ENCODE assay signal across 31 cellular contexts in genomic region chr3:54225841-54226528, GRCh38.
DNase-seq lines count a peak whose midpoint lies in the region; ATAC-seq and TF ChIP-seq lines count a peak whose summit lies in the region.
"Had no signal": no experiment of that assay in that cellular context is flagged by ENCODE, and none has a peak within 500 bp of the region (broad histone marks: within the 10 kb centered on the region; RNA-seq: fewer than 3 reads in every experiment).

No MANE protein-coding gene starts in this region.

- no peak for ATAC-seq in GM21526 (IDR thresholded peaks at IDR 0.05; ENCODE audit: low FRiP score, unreplicated experiment)
- ATAC-seq: activated CD8-positive, alpha-beta T cell treated with anti-CD3 and anti-CD28 coated beads for 36 hours; gastroesophageal sphincter; GM23338; pancreas had no signal

- H3K4me1 Mint-ChIP-seq in endodermal cell, result peaks cover 20% of the 10 kb centered on the region
- H3K4me1 Mint-ChIP-seq: activated naive CD4-positive, alpha-beta T cell treated with anti-CD3 and anti-CD28 coated beads, Interleukin-2, amount 10 ng/mL, durations not matched to agents 7 days and 5 days; CD14-positive monocyte; memory B cell had no signal

- H3K9ac ChIP-seq in endodermal cell (ENCODE audit: extremely low read depth, low read length, poor library complexity, severe bottlenecking), result no peak overlapping the region
- H3K9ac ChIP-seq in mesenchymal stem cell (ENCODE audit: low read length), result no peak overlapping the region
- H3K9ac ChIP-seq: neural progenitor cell had no signal

- no peaks in the 10 kb centered on the region for H3K79me1 ChIP-seq in mesenchymal stem cell (replicated peaks; ENCODE audit: low read length, poor library complexity, severe bottlenecking)

- peak overlapping the region; percentile 27 for H4K91ac ChIP-seq in mesenchymal stem cell (ENCODE audit: low read length)

- no peaks in the 10 kb centered on the region for H3K9me3 ChIP-seq in endodermal cell (ENCODE audit: control insufficient read depth, low read length)
- no peaks in the 10 kb centered on the region for H3K9me3 ChIP-seq in mesenchymal stem cell (ENCODE audit: control insufficient read depth, low read length)
- H3K9me3 ChIP-seq: gastroesophageal sphincter, pancreas, sigmoid colon, tibial artery had no signal

- H3K36me3 Mint-ChIP-seq in endodermal cell (ENCODE audit: low read depth), result no peaks in the 10 kb centered on the region
- H3K36me3 Mint-ChIP-seq: activated naive CD4-positive, alpha-beta T cell treated with anti-CD3 and anti-CD28 coated beads, Interleukin-2, amount 10 ng/mL, durations not matched to agents 7 days and 5 days; brain; CD14-positive monocyte; memory B cell; neural progenitor cell had no signal

- H3K4me1 ChIP-seq in endodermal cell (ENCODE audit: control insufficient read depth, insufficient read depth, low read length) (no peaks in the 10 kb centered on the region), mesenchymal stem cell (ENCODE audit: control insufficient read depth, insufficient read depth, low read depth, low read length) (no peaks in the 10 kb centered on the region)
- H3K4me1 ChIP-seq: gastroesophageal sphincter, neural progenitor cell, pancreas, tibial artery had no signal

- no peak overlapping the region for H2AK5ac ChIP-seq in mesenchymal stem cell (ENCODE audit: low read length, severe bottlenecking)

- H3K18ac ChIP-seq in mesenchymal stem cell (ENCODE audit: low read depth in 1 of 2, low read length in 2 of 2), result no peak overlapping the region

- no peak overlapping the region for H2AFZ ChIP-seq in mesenchymal stem cell (ENCODE audit: low read depth, low read length)
- H2AFZ ChIP-seq: GM23338, neural progenitor cell had no signal

- no peak for TF ChIP-seq CTCF in endodermal cell (conservative IDR thresholded peaks at IDR 0.05)

- no peaks in the 10 kb centered on the region for H3K27me3 Mint-ChIP-seq in endodermal cell (ENCODE audit: insufficient read depth)
- H3K27me3 Mint-ChIP-seq: activated CD8-positive, alpha-beta T cell treated with anti-CD3 and anti-CD28 coated beads for 36 hours; activated naive CD4-positive, alpha-beta T cell treated with anti-CD3 and anti-CD28 coated beads, Interleukin-2, amount 10 ng/mL, durations not matched to agents 7 days and 5 days; brain had no signal

- H3K27me3 ChIP-seq in endodermal cell (ENCODE audit: control insufficient read depth, insufficient read depth, low read length, poor library complexity, severe bottlenecking), result no peaks in the 10 kb centered on the region
- H3K27me3 ChIP-seq in mesenchymal stem cell (ENCODE audit: control insufficient read depth in 1 of 2, insufficient read depth in 1 of 2, low read length in 2 of 2), result no peaks in the 10 kb centered on the region
- H3K27me3 ChIP-seq: gastroesophageal sphincter, neural progenitor cell, pancreas, sigmoid colon, tibial artery had no signal

- H3K27ac ChIP-seq in endodermal cell (ENCODE audit: low read depth, low read length), result no peak overlapping the region
- H3K27ac ChIP-seq in mesenchymal stem cell (ENCODE audit: low read length, poor library complexity, severe bottlenecking), result no peak overlapping the region
- H3K27ac ChIP-seq: dorsolateral prefrontal cortex, gastroesophageal sphincter, neural progenitor cell, pancreas, sigmoid colon, tibial artery had no signal

- no peak overlapping the region for H3K4me3 Mint-ChIP-seq in endodermal cell
- H3K4me3 Mint-ChIP-seq: activated CD8-positive, alpha-beta T cell treated with anti-CD3 and anti-CD28 coated beads for 36 hours; activated naive CD4-positive, alpha-beta T cell treated with anti-CD3 and anti-CD28 coated beads, Interleukin-2, amount 10 ng/mL, durations not matched to agents 7 days and 5 days; activated T-helper 1 cell treated with anti-CD3 and anti-CD28 coated beads, Interleukin-12 subunit alpha, Interleukin-12 subunit beta, Interleukin-2, Interleukin-4 antibody, amounts not matched to agents 30 ng/mL and 10 ng/mL and 1 ng/mL, durations not matched to agents 14 hours and 24 hours and 36 hours; brain; CD14-positive monocyte; GM23338; HFFc6; memory B cell; neural progenitor cell; T-helper 2 cell treated with Interferon-gamma antibody and Interleukin-4, amounts not matched to agents 5 μg/mL and 100 μg/mL, for 36 hours had no signal

- H3K9me3 Mint-ChIP-seq in endodermal cell, result no peaks in the 10 kb centered on the region
- H3K9me3 Mint-ChIP-seq: activated CD8-positive, alpha-beta T cell treated with anti-CD3 and anti-CD28 coated beads for 36 hours; activated T-helper 1 cell treated with anti-CD3 and anti-CD28 coated beads, Interleukin-12 subunit alpha, Interleukin-12 subunit beta, Interleukin-2, Interleukin-4 antibody, amounts not matched to agents 30 ng/mL and 10 ng/mL and 1 ng/mL, durations not matched to agents 14 hours and 24 hours and 36 hours; GM23338; memory B cell; neural progenitor cell; T-helper 2 cell treated with Interferon-gamma antibody and Interleukin-4, amounts not matched to agents 5 μg/mL and 100 μg/mL, for 36 hours had no signal

- no peak overlapping the region for H3K23ac ChIP-seq in mesenchymal stem cell (ENCODE audit: low read length in 2 of 2)

- no peak overlapping the region for H3K14ac ChIP-seq in mesenchymal stem cell (ENCODE audit: low read length in 2 of 2)

- DNase-seq in NCI-H2029 (lab: John Stamatoyannopoulos, UW) (peak; percentile 29), NCI-H2029 treated with DMSO at 0.1 percent for 48 hours (lab: John Stamatoyannopoulos, UW) (no peak), DMS153 treated with DMSO at 0.1 percent for 48 hours (lab: John Stamatoyannopoulos, UW; ENCODE audit: unreplicated experiment) (peak; percentile 8), endodermal cell (no peak), mesenchymal stem cell (no peak), HK-2 (ENCODE audit: unreplicated experiment) (no peak), posterior vena cava (ENCODE audit: low spot score) (no peak)
- DNase-seq: activated CD4-positive, alpha-beta T cell treated with anti-CD3 and anti-CD28 coated beads for 1 hour; activated CD8-positive, alpha-beta memory T cell treated with anti-CD3 and anti-CD28 coated beads, Interleukin-2, amount 50 U/mL, for 48 hours; activated CD8-positive, alpha-beta T cell treated with anti-CD3 and anti-CD28 coated beads for 36 hours; activated naive CD4-positive, alpha-beta T cell treated with anti-CD3 and anti-CD28 coated beads, Interleukin-2, amount 10 ng/mL, durations not matched to agents 7 days and 5 days; DMS79 treated with DMSO at 0.1 percent for 48 hours; dorsolateral prefrontal cortex; HFFc6; hippocampal formation; NCI-H1048; NCI-H748 treated with DMSO at 0.1 percent for 48 hours; pancreas; SHP77; sigmoid colon; stimulated activated CD4-positive, alpha-beta T cell treated with anti-CD3 and anti-CD28 coated beads, Interleukin-4, amount 100 ng/mL, for 1 hour; tibial artery had no signal

- H3K27ac Mint-ChIP-seq in endodermal cell, result peak overlapping the region; percentile 37
- H3K27ac Mint-ChIP-seq: activated CD8-positive, alpha-beta T cell treated with anti-CD3 and anti-CD28 coated beads for 36 hours; activated naive CD4-positive, alpha-beta T cell treated with anti-CD3 and anti-CD28 coated beads, Interleukin-2, amount 10 ng/mL, durations not matched to agents 7 days and 5 days; activated T-helper 1 cell treated with anti-CD3 and anti-CD28 coated beads, Interleukin-12 subunit alpha, Interleukin-12 subunit beta, Interleukin-2, Interleukin-4 antibody, amounts not matched to agents 30 ng/mL and 10 ng/mL and 1 ng/mL, durations not matched to agents 14 hours and 24 hours and 36 hours; brain; CD14-positive monocyte; GM23338; HFFc6; memory B cell; neural progenitor cell; T-helper 2 cell treated with Interferon-gamma antibody and Interleukin-4, amounts not matched to agents 5 μg/mL and 100 μg/mL, for 36 hours had no signal

- 70 to 84% methylated on average over 5 to 8 of the region's 8 CpGs for WGBS in endodermal cell (ENCODE audit: insufficient coverage in 1 of 2, insufficient read length in 1 of 2), 2 experiments
- WGBS in mesenchymal stem cell, result 75% methylated on average over 8 of the region's 8 CpGs

- H3K4me2 ChIP-seq in mesenchymal stem cell (ENCODE audit: low read length, poor library complexity, severe bottlenecking), result no peak overlapping the region
- H3K4me2 ChIP-seq: GM23338, neural progenitor cell had no signal

- no peak overlapping the region for H3K4me3 ChIP-seq in endodermal cell (ENCODE audit: low read length)
- no peak overlapping the region for H3K4me3 ChIP-seq in mesenchymal stem cell (ENCODE audit: insufficient read depth in 1 of 2, low read depth in 1 of 2, low read length in 2 of 2)
- H3K4me3 ChIP-seq: dorsolateral prefrontal cortex, gastroesophageal sphincter, GM23338, neural progenitor cell, pancreas, sigmoid colon, tibial artery had no signal

- no peak overlapping the region for H2BK12ac ChIP-seq in mesenchymal stem cell (ENCODE audit: low read length in 2 of 2)

- H2BK15ac ChIP-seq in mesenchymal stem cell (ENCODE audit: low read depth, poor library complexity, severe bottlenecking), result no peak overlapping the region

- no peak overlapping the region for H3K4ac ChIP-seq in mesenchymal stem cell (ENCODE audit: low read depth in 1 of 2, low read length in 2 of 2)

- intact Hi-C loops in posterior vena cava (cut with DNase I), result no loop called here

- H2BK120ac ChIP-seq in mesenchymal stem cell (ENCODE audit: low read depth, low read length), result no peak overlapping the region

- no peak overlapping the region for H2BK5ac ChIP-seq in mesenchymal stem cell (ENCODE audit: low read depth, low read length, poor library complexity, severe bottlenecking)

- no peak overlapping the region for H4K8ac ChIP-seq in mesenchymal stem cell (ENCODE audit: low read length)

- H3K36me3 ChIP-seq in endodermal cell (ENCODE audit: control insufficient read depth, insufficient read depth, low read length), result no peaks in the 10 kb centered on the region
- no peaks in the 10 kb centered on the region for H3K36me3 ChIP-seq in mesenchymal stem cell (ENCODE audit: control insufficient read depth in 1 of 2, insufficient read depth in 2 of 2, low read depth in 1 of 2, low read length in 2 of 2)
- H3K36me3 ChIP-seq: gastroesophageal sphincter, neural progenitor cell, pancreas, sigmoid colon, tibial artery had no signal

Comparison
In these comparisons a context has a peak if more than half of its experiments do, and no peak if none do; other contexts are left out.
1. DNase-seq: peak in NCI-H2029 (single experiment) and DMS153 treated with DMSO at 0.1 percent for 48 hours (single experiment); none in NCI-H2029 treated with DMSO at 0.1 percent for 48 hours (single experiment), endodermal cell (single experiment), mesenchymal stem cell (single experiment), HK-2 (single experiment) and posterior vena cava (single experiment).